Comparison of ENCODE assay signal across 28 cellular contexts in the genomic region with DNA sequence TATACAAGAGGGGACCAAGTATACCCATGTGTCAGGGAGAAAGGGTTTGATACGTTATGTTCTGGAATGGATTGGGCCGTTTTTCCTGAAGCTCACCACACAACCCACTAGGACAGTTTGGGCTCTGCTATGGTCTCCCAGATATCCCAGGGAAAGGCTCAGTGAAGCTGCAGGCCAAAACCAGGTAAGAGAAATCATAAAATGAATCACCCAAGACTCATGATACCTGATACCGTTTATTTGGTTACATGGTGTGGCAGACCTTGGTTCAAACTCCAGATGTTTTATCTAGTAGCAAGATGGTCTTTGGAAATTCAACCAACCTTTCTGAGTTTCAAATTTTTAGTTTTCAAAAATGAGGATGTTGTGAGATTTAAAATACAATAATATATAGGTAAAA.
DNase-seq lines count a peak whose midpoint lies in the region; ATAC-seq, FAIRE-seq and TF ChIP-seq lines count a peak whose summit lies in the region.
"Had no signal": no experiment of that assay in that cellular context is flagged by ENCODE, and none has a peak within 500 bp of the region (broad histone marks: within the 10 kb centered on the region; RNA-seq: fewer than 3 reads in every experiment).

No MANE protein-coding gene starts in this region.

- FAIRE-seq in bronchial epithelial cell (lab: Jason Lieb, UNC) = no peak
- FAIRE-seq: A549, GM12891, GM18507, GM19239, H54 had no signal

- H3K4me3 ChIP-seq in mammary epithelial cell (replicated peaks in 1 of 3; ENCODE audit: insufficient read depth in 1 of 3, low read depth in 2 of 3, low read length in 3 of 3) = no peak overlapping the region
- H3K4me3 ChIP-seq in breast epithelium = no peak overlapping the region
- no peak overlapping the region for H3K4me3 ChIP-seq in bronchial epithelial cell (ENCODE audit: low read depth, low read length)
- H3K4me3 ChIP-seq: A549; BLaER1 treated with 17β-estradiol and CSF1 and Interleukin-3, amounts not matched to agents 10 nM and 100 nM; HAP-1 had no signal

- H3K27me3 Mint-ChIP-seq in osteocyte (ENCODE audit: unreplicated experiment) = no peaks in the 10 kb centered on the region

- no peaks in the 10 kb centered on the region for H3K79me2 ChIP-seq in mammary epithelial cell (ENCODE audit: insufficient read depth, low read length)

- H3K4me1 ChIP-seq in mammary epithelial cell (ENCODE audit: insufficient read depth, low read length) (no peaks in the 10 kb centered on the region), breast epithelium (no peaks in the 10 kb centered on the region)
- H3K4me1 ChIP-seq: BE2C had no signal

- H3K36me3 ChIP-seq in mammary epithelial cell (ENCODE audit: insufficient read depth, low read length) (no peaks in the 10 kb centered on the region), breast epithelium (no peaks in the 10 kb centered on the region), bronchial epithelial cell (ENCODE audit: control insufficient read depth, insufficient read depth, low read length) (no peaks in the 10 kb centered on the region)
- H3K36me3 ChIP-seq: BE2C; BLaER1 treated with 17β-estradiol and CSF1 and Interleukin-3, amounts not matched to agents 10 nM and 100 nM; HAP-1 had no signal

- 89% methylated on average over 3 of the region's 3 CpGs for WGBS in mammary epithelial cell (ENCODE audit: low coverage, missing lambda C conversion rate)

- H3K4me3 Mint-ChIP-seq in osteocyte (ENCODE audit: unreplicated experiment) = no peak overlapping the region
- H3K4me3 Mint-ChIP-seq: CD14-positive monocyte; CD4-positive, alpha-beta T cell; HFFc6 had no signal

- dilution Hi-C loops in mammary epithelial cell (cut with HindIII; ENCODE audit: low sequenced_read_pairs) = no loop called here

- H3K4me1 Mint-ChIP-seq in osteocyte (ENCODE audit: unreplicated experiment) = peaks cover 21% of the 10 kb centered on the region
- H3K4me1 Mint-ChIP-seq: CD14-positive monocyte had no signal

- H2AFZ ChIP-seq in mammary epithelial cell (ENCODE audit: low read depth, low read length) = no peak overlapping the region

- no peak overlapping the region for H3K27ac ChIP-seq in mammary epithelial cell (ENCODE audit: insufficient read depth, low read depth, low read length)
- H3K27ac ChIP-seq in breast epithelium = no peak overlapping the region
- H3K27ac ChIP-seq: A549; BLaER1 treated with 17β-estradiol and CSF1 and Interleukin-3, amounts not matched to agents 10 nM and 100 nM had no signal

- peak overlapping the region; percentile 40 for H3K27ac Mint-ChIP-seq in osteocyte (ENCODE audit: unreplicated experiment)
- H3K27ac Mint-ChIP-seq: CD14-positive monocyte; CD4-positive, alpha-beta T cell; HFFc6 had no signal

- no TSS peak for BruUV-seq in mammary epithelial cell (replicated peaks; lab: Mats Ljungman, UMichigan)

- in situ Hi-C loops in mammary epithelial cell (cut with MboI; ENCODE audit: low sequenced_read_pairs in 2 of 2) = no loop called here

- H3K27me3 ChIP-seq in mammary epithelial cell (ENCODE audit: insufficient read depth, low read length) (no peaks in the 10 kb centered on the region), breast epithelium (no peaks in the 10 kb centered on the region), bronchial epithelial cell (ENCODE audit: control insufficient read depth, insufficient read depth, low read length) (no peaks in the 10 kb centered on the region)
- H3K27me3 ChIP-seq: BE2C had no signal

- no peak overlapping the region for H3K9ac ChIP-seq in mammary epithelial cell (ENCODE audit: insufficient read depth, low read length)
- H3K9ac ChIP-seq: BLaER1 treated with 17β-estradiol and CSF1 and Interleukin-3, amounts not matched to agents 10 nM and 100 nM had no signal

- ATAC-seq in GM21423 (IDR thresholded peaks at IDR 0.05; ENCODE audit: unreplicated experiment) (no peak), GM18868 (IDR thresholded peaks at IDR 0.05; ENCODE audit: unreplicated experiment) (no peak)
- ATAC-seq: A549 had no signal

- H3K4me2 ChIP-seq in mammary epithelial cell (ENCODE audit: insufficient read depth, low read depth, low read length) = no peak overlapping the region
- H3K4me2 ChIP-seq: A549; BLaER1 treated with 17β-estradiol and CSF1 and Interleukin-3, amounts not matched to agents 10 nM and 100 nM had no signal

- no peak for TF ChIP-seq POLR2A in breast epithelium (IDR thresholded peaks at IDR 0.05)

- DNase-seq in mammary epithelial cell (peak; percentile 16), breast epithelium (ENCODE audit: low spot score in 2 of 2) (no peak), bronchial epithelial cell (ENCODE audit: low read depth) (peak; percentile 22), left kidney (ENCODE audit: low read depth, low spot score) (peak; percentile 29), osteocyte (ENCODE audit: extremely low spot score, unreplicated experiment) (no peak), activated gamma-delta T cell treated with Interleukin-2 at 50 U/mL for 16 hours (no peak)
- DNase-seq: 8988T; ACHN; AML-193; BE2C; Calu3; CD4-positive, alpha-beta T cell; COR-L47; DMS53; DMS79 treated with DMSO at 0.1 percent for 48 hours; GF-D8; GOT3; HFFc6 had no signal

- CTCF ChIA-PET in mammary epithelial cell (lab: Charles Lee; ENCODE audit: low non-redundant PET) = no interaction called here

- H4K20me1 ChIP-seq in mammary epithelial cell (ENCODE audit: insufficient read depth, low read length) = no peaks in the 10 kb centered on the region
- H4K20me1 ChIP-seq: BLaER1 treated with 17β-estradiol and CSF1 and Interleukin-3, amounts not matched to agents 10 nM and 100 nM had no signal

- no peaks in the 10 kb centered on the region for H3K9me3 Mint-ChIP-seq in osteocyte (ENCODE audit: unreplicated experiment)
- H3K9me3 Mint-ChIP-seq: CD4-positive, alpha-beta T cell; HFFc6 had no signal

- intact Hi-C loops in mammary epithelial cell (cut with micrococcal nuclease) (no loop called here), breast epithelium (cut with DNase I; ENCODE audit: low total_unique reads) (no loop called here)

- H3K9me3 ChIP-seq in mammary epithelial cell (replicated peaks; ENCODE audit: insufficient read depth, low read length) (no peaks in the 10 kb centered on the region), breast epithelium (no peaks in the 10 kb centered on the region)
- H3K9me3 ChIP-seq: A549; BE2C; BLaER1 treated with 17β-estradiol and CSF1 and Interleukin-3, amounts not matched to agents 10 nM and 100 nM; HAP-1 had no signal

- TF ChIP-seq CTCF in mammary epithelial cell (conservative IDR thresholded peaks at IDR 0.05 in 1 of 2, IDR thresholded peaks at IDR 0.05 in 1 of 2; ENCODE audit: extremely low read depth in 1 of 2, insufficient read depth in 1 of 2, low read depth in 1 of 2, low read length in 2 of 2) (no peak), breast epithelium (IDR thresholded peaks at IDR 0.05) (no peak), bronchial epithelial cell (IDR thresholded peaks at IDR 0.05; ENCODE audit: insufficient read depth, low read length, severe bottlenecking) (no peak), osteocyte (IDR thresholded peaks at IDR 0.05) (no peak)

- no peaks in the 10 kb centered on the region for H3K36me3 Mint-ChIP-seq in osteocyte (ENCODE audit: unreplicated experiment)
- H3K36me3 Mint-ChIP-seq: CD14-positive monocyte had no signal

Comparison
In these comparisons a context has a peak if more than half of its experiments do, and no peak if none do; other contexts are left out.
1. DNase-seq: peak in mammary epithelial cell (single experiment), bronchial epithelial cell (single experiment) and left kidney (single experiment); none in breast epithelium (0 of 2), osteocyte (single experiment) and activated gamma-delta T cell treated with Interleukin-2 at 50 U/mL for 16 hours (single experiment).